Comparison of ENCODE assay signal across 11 cellular contexts in genomic region chr11:72652871-72653615, GRCh38. TPM values are rescaled to one million over a fixed set of nuclear protein-coding genes. Genes with fewer than 3 reads are reported as not detected.
DNase-seq lines count a peak whose midpoint lies in the region; ATAC-seq and TF ChIP-seq lines count a peak whose summit lies in the region.
"Had no signal": no experiment of that assay in that cellular context is flagged by ENCODE, and none has a peak within 500 bp of the region (broad histone marks: within the 10 kb centered on the region; RNA-seq: fewer than 3 reads in every experiment).

No MANE protein-coding gene starts in this region.

- H3K9me3 Mint-ChIP-seq in endothelial cell (ENCODE audit: unreplicated experiment), result no peaks in the 10 kb centered on the region
- H3K9me3 Mint-ChIP-seq in activated CD4-positive, alpha-beta T cell treated with anti-CD3 and anti-CD28 coated beads, Interleukin-2, amount 10 ng/mL, durations not matched to agents 7 days and 5 days, result no peaks in the 10 kb centered on the region

- WGBS in ovary, 3 donors, result 48 to 62% (median 50%) methylated on average over 13 of the region's 13 CpGs

- H3K27ac ChIP-seq in BLaER1 (no peak overlapping the region), ovary (no peak overlapping the region)

- peaks cover 13% of the 10 kb centered on the region for H3K27me3 Mint-ChIP-seq in endothelial cell (ENCODE audit: unreplicated experiment)
- no peaks in the 10 kb centered on the region for H3K27me3 Mint-ChIP-seq in activated CD4-positive, alpha-beta T cell treated with anti-CD3 and anti-CD28 coated beads, Interleukin-2, amount 10 ng/mL, durations not matched to agents 7 days and 5 days

- H3K4me1 Mint-ChIP-seq in endothelial cell (ENCODE audit: unreplicated experiment), result peaks cover 8% of the 10 kb centered on the region
- H3K4me1 Mint-ChIP-seq in activated CD4-positive, alpha-beta T cell treated with anti-CD3 and anti-CD28 coated beads, Interleukin-2, amount 10 ng/mL, durations not matched to agents 7 days and 5 days, result no peaks in the 10 kb centered on the region

- H3K4me3 ChIP-seq in BLaER1 (no peak overlapping the region), ovary (no peak overlapping the region)

- no peak for TF ChIP-seq CTCF in endothelial cell (IDR thresholded peaks at IDR 0.05; ENCODE audit: unreplicated experiment)
- TF ChIP-seq CTCF in ovary (IDR thresholded peaks at IDR 0.05), result no peak

- intact Hi-C loops in ovary (cut with DNase I), result no loop called here

- no peak for TF ChIP-seq EP300 in ovary (IDR thresholded peaks at IDR 0.05)

- H3K27me3 ChIP-seq in BLaER1 (no peaks in the 10 kb centered on the region), ovary (no peaks in the 10 kb centered on the region)

- no peak for TF ChIP-seq POLR2A in ovary (IDR thresholded peaks at IDR 0.05)

- DNase-seq in NCI-H1092 treated with DMSO at 0.1 percent for 48 hours (lab: John Stamatoyannopoulos, UW), result peak; percentile 88
- peak; percentile 97 for DNase-seq in NCI-H69 (lab: John Stamatoyannopoulos, UW)
- no peak for DNase-seq in endothelial cell (ENCODE audit: low spot score)
- no peak for DNase-seq in activated CD4-positive, alpha-beta T cell treated with anti-CD3 and anti-CD28 coated beads, Interleukin-2, amount 10 ng/mL, durations not matched to agents 7 days and 5 days
- no peak for DNase-seq in ovary
- DNase-seq in MV-4-11 (lab: John Stamatoyannopoulos, UW), result no peak
- DNase-seq: activated CD8-positive, alpha-beta T cell treated with anti-CD3 and anti-CD28 coated beads, Interleukin-2, amount 10 ng/mL, durations not matched to agents 7 days and 5 days; EL; T-helper 2 cell had no signal

- CTCF ChIA-PET in activated CD4-positive, alpha-beta T cell treated with anti-CD3 and anti-CD28 coated beads, Interleukin-2, amount 10 ng/mL, durations not matched to agents 7 days and 5 days (lab: Charles Lee), result interaction anchor here (1.1 to 1.2 kb wide), 2 partner anchors 10 kb away, joined by 3 to 4 read pairs; no protein-coding TSS in a partner anchor

- no peaks in the 10 kb centered on the region for H4K20me1 ChIP-seq in BLaER1

- no peaks in the 10 kb centered on the region for H3K36me3 ChIP-seq in BLaER1
- no peaks in the 10 kb centered on the region for H3K36me3 ChIP-seq in ovary

- peak overlapping the region; percentile 21 for H3K4me3 Mint-ChIP-seq in endothelial cell (ENCODE audit: unreplicated experiment)
- no peak overlapping the region for H3K4me3 Mint-ChIP-seq in activated CD4-positive, alpha-beta T cell treated with anti-CD3 and anti-CD28 coated beads, Interleukin-2, amount 10 ng/mL, durations not matched to agents 7 days and 5 days
- H3K4me3 Mint-ChIP-seq: activated CD8-positive, alpha-beta T cell treated with anti-CD3 and anti-CD28 coated beads, Interleukin-2, amount 10 ng/mL, durations not matched to agents 7 days and 5 days had no signal

- H3K9ac ChIP-seq in BLaER1, result no peak overlapping the region

- no peaks in the 10 kb centered on the region for H3K36me3 Mint-ChIP-seq in endothelial cell (ENCODE audit: low read depth, unreplicated experiment)
- no peaks in the 10 kb centered on the region for H3K36me3 Mint-ChIP-seq in activated CD4-positive, alpha-beta T cell treated with anti-CD3 and anti-CD28 coated beads, Interleukin-2, amount 10 ng/mL, durations not matched to agents 7 days and 5 days (ENCODE audit: low read depth)

- H3K27ac Mint-ChIP-seq in endothelial cell (ENCODE audit: unreplicated experiment), result peak overlapping the region; percentile 2
- H3K27ac Mint-ChIP-seq in activated CD4-positive, alpha-beta T cell treated with anti-CD3 and anti-CD28 coated beads, Interleukin-2, amount 10 ng/mL, durations not matched to agents 7 days and 5 days, result no peak overlapping the region
- H3K27ac Mint-ChIP-seq: activated CD8-positive, alpha-beta T cell treated with anti-CD3 and anti-CD28 coated beads, Interleukin-2, amount 10 ng/mL, durations not matched to agents 7 days and 5 days had no signal

- H3K9me3 ChIP-seq in BLaER1 (no peaks in the 10 kb centered on the region), ovary (no peaks in the 10 kb centered on the region)

- peaks cover 28% of the 10 kb centered on the region for H3K4me1 ChIP-seq in BLaER1
- no peaks in the 10 kb centered on the region for H3K4me1 ChIP-seq in ovary (ENCODE audit: insufficient read depth)

- no peak for ATAC-seq in GM21367 (IDR thresholded peaks at IDR 0.05; ENCODE audit: unreplicated experiment)
- ATAC-seq: activated CD8-positive, alpha-beta T cell treated with anti-CD3 and anti-CD28 coated beads, Interleukin-2, amount 10 ng/mL, durations not matched to agents 7 days and 5 days had no signal

- POLR2A ChIA-PET in activated CD4-positive, alpha-beta T cell treated with anti-CD3 and anti-CD28 coated beads, Interleukin-2, amount 10 ng/mL, durations not matched to agents 7 days and 5 days (lab: Charles Lee), result no interaction called here

- peak overlapping the region; percentile 66 for H3K4me2 ChIP-seq in BLaER1

RNA-seq across cellular contexts. Expression of gene PDE2A, which starts 21.2 kb away (rescaled TPM):
- total RNA-seq in endothelial cell (ENCODE audit: unreplicated experiment), result 65.9 TPM
- total RNA-seq in activated CD4-positive, alpha-beta T cell treated with anti-CD3 and anti-CD28 coated beads, Interleukin-2, amount 10 ng/mL, durations not matched to agents 7 days and 5 days, result under 1 TPM; 0.40 to 0.48 TPM
- total RNA-seq in ovary, result 10 to 100 TPM in 6 of 7 donors, 1 to 10 TPM in 1; 8.3 to 28.8 (median 11.4) TPM
- 10 to 100 TPM; 17.6 to 44.0 TPM for polyA plus RNA-seq in ovary

Comparison
In these comparisons a context has a peak if more than half of its experiments do, and no peak if none do; other contexts are left out.
1. DNase-seq: peak in NCI-H1092 treated with DMSO at 0.1 percent for 48 hours (single experiment) and NCI-H69 (single experiment); none in endothelial cell (single experiment), activated CD4-positive, alpha-beta T cell treated with anti-CD3 and anti-CD28 coated beads, Interleukin-2, amount 10 ng/mL, durations not matched to agents 7 days and 5 days (single experiment), ovary (0 of 5) and MV-4-11 (single experiment).
2. RNA of gene PDE2A, which starts 21.2 kb away (total RNA-seq): 65.9 TPM in endothelial cell (single experiment) and 8.3 to 28.8 TPM in ovary; 0.40 to 0.48 TPM in activated CD4-positive, alpha-beta T cell treated with anti-CD3 and anti-CD28 coated beads, Interleukin-2, amount 10 ng/mL, durations not matched to agents 7 days and 5 days; every median in the first group is over 4 times any median in the second.